Comparison of ENCODE assay signal across 8 cellular contexts in genomic region chr1:160007577-160008200, GRCh38. TPM values are rescaled to one million over a fixed set of nuclear protein-coding genes. Genes with fewer than 3 reads are reported as not detected.
A peak's percentile ranks its signal among the peaks of the same experiment; 100 is the strongest.
DNase-seq lines count a peak whose midpoint lies in the region; ATAC-seq and TF ChIP-seq lines count a peak whose summit lies in the region.

No MANE protein-coding gene starts in this region.

- H3K9me3 Mint-ChIP-seq in activated T-cell treated with anti-CD3 and anti-CD28 coated beads, Interleukin-2, amount 50 U/mL, for 72 hours: no peaks in the 10 kb centered on the region
- H3K9me3 Mint-ChIP-seq in activated T-cell treated with anti-CD3 and anti-CD28 coated beads, Interleukin-2, amount 50 U/mL, for 4 hours: no peaks in the 10 kb centered on the region

- H3K27me3 Mint-ChIP-seq in activated T-cell treated with anti-CD3 and anti-CD28 coated beads, Interleukin-2, amount 50 U/mL, for 72 hours (ENCODE audit: low read depth): no peaks in the 10 kb centered on the region
- H3K27me3 Mint-ChIP-seq in activated T-cell treated with anti-CD3 and anti-CD28 coated beads, Interleukin-2, amount 50 U/mL, for 4 hours (ENCODE audit: low read depth): peaks cover 5% of the 10 kb centered on the region

- peak; percentile 58 for TF ChIP-seq CTCF in cardiac fibroblast (IDR thresholded peaks at IDR 0.05; ENCODE audit: low read depth, low read length)

- no peak overlapping the region for H3K4me3 Mint-ChIP-seq in activated T-cell treated with anti-CD3 and anti-CD28 coated beads, Interleukin-2, amount 50 U/mL, for 72 hours
- no peak overlapping the region for H3K4me3 Mint-ChIP-seq in activated T-cell treated with anti-CD3 and anti-CD28 coated beads, Interleukin-2, amount 50 U/mL, for 4 hours

- ATAC-seq in activated T-cell treated with anti-CD3 and anti-CD28 coated beads, Interleukin-2, amount 50 U/mL, for 72 hours (replicated peaks in 1 of 2): no peak
- no peak for ATAC-seq in activated T-cell treated with anti-CD3 and anti-CD28 coated beads, Interleukin-2, amount 50 U/mL, for 4 hours
- ATAC-seq in HG03432 (IDR thresholded peaks at IDR 0.05; ENCODE audit: unreplicated experiment) (no peak), GM21717 (IDR thresholded peaks at IDR 0.05; ENCODE audit: unreplicated experiment) (no peak)

- no peak overlapping the region for H3K4me3 ChIP-seq in cardiac fibroblast (replicated peaks in 1 of 2; ENCODE audit: low read depth in 2 of 2, low read length in 2 of 2)

- H3K27ac Mint-ChIP-seq in activated T-cell treated with anti-CD3 and anti-CD28 coated beads, Interleukin-2, amount 50 U/mL, for 72 hours: peak overlapping the region; percentile 29

- no peaks in the 10 kb centered on the region for H3K4me1 Mint-ChIP-seq in activated T-cell treated with anti-CD3 and anti-CD28 coated beads, Interleukin-2, amount 50 U/mL, for 72 hours (ENCODE audit: low read depth)
- H3K4me1 Mint-ChIP-seq in activated T-cell treated with anti-CD3 and anti-CD28 coated beads, Interleukin-2, amount 50 U/mL, for 4 hours (ENCODE audit: low read depth): no peaks in the 10 kb centered on the region

- H3K36me3 Mint-ChIP-seq in activated T-cell treated with anti-CD3 and anti-CD28 coated beads, Interleukin-2, amount 50 U/mL, for 72 hours (ENCODE audit: insufficient read depth in 2 of 2): no peaks in the 10 kb centered on the region
- H3K36me3 Mint-ChIP-seq in activated T-cell treated with anti-CD3 and anti-CD28 coated beads, Interleukin-2, amount 50 U/mL, for 4 hours (ENCODE audit: insufficient read depth): no peaks in the 10 kb centered on the region

- no peak for DNase-seq in activated T-cell treated with anti-CD3 and anti-CD28 coated beads, Interleukin-2, amount 50 U/mL, for 72 hours
- DNase-seq in activated T-cell treated with anti-CD3 and anti-CD28 coated beads, Interleukin-2, amount 50 U/mL, for 4 hours: no peak
- DNase-seq in NCI-H2227 (lab: John Stamatoyannopoulos, UW; ENCODE audit: unreplicated experiment) (peak; percentile 72), cardiac fibroblast (ENCODE audit: low read depth in 2 of 2) (peak; percentile 36 to 55), myocyte (ENCODE audit: low read depth) (peak; percentile 53)
- DNase-seq in stimulated activated CD8-positive, alpha-beta memory T cell treated with anti-CD3 and anti-CD28 coated beads, Interleukin-4, amount 100 ng/mL, for 48 hours: no peak

RNA-seq across cellular contexts. Expression of gene PIGM, which starts 24.1 kb away (rescaled TPM):
- 1 to 10 TPM; 4.4 to 4.6 TPM for total RNA-seq in activated T-cell treated with anti-CD3 and anti-CD28 coated beads, Interleukin-2, amount 50 U/mL, for 72 hours
- 1 to 10 TPM; 4.1 to 5.7 (median 4.5) TPM for total RNA-seq in activated T-cell treated with anti-CD3 and anti-CD28 coated beads, Interleukin-2, amount 50 U/mL, for 4 hours
- total RNA-seq in myocyte: 3.3 and 3.7 TPM in 2 replicates
- 3.7 TPM for polyA plus RNA-seq in myocyte (2012)

RNA-seq across cellular contexts. Expression of gene SLAMF9, which starts 53.7 kb away (rescaled TPM):
- total RNA-seq in activated T-cell treated with anti-CD3 and anti-CD28 coated beads, Interleukin-2, amount 50 U/mL, for 72 hours: not detected
- total RNA-seq in activated T-cell treated with anti-CD3 and anti-CD28 coated beads, Interleukin-2, amount 50 U/mL, for 4 hours: not detected
- not detected in 2 replicates for total RNA-seq in myocyte
- polyA plus RNA-seq in myocyte (2012): not detected

Comparison
In these comparisons a context has a peak if more than half of its experiments do, and no peak if none do; other contexts are left out.
1. DNase-seq: peak in NCI-H2227 (single experiment), cardiac fibroblast (2 of 2) and myocyte (single experiment); none in activated T-cell treated with anti-CD3 and anti-CD28 coated beads, Interleukin-2, amount 50 U/mL, for 72 hours (0 of 2), activated T-cell treated with anti-CD3 and anti-CD28 coated beads, Interleukin-2, amount 50 U/mL, for 4 hours (single experiment) and stimulated activated CD8-positive, alpha-beta memory T cell treated with anti-CD3 and anti-CD28 coated beads, Interleukin-4, amount 100 ng/mL, for 48 hours (single experiment).